Comparison of ENCODE assay signal across 15 cellular contexts in the genomic region with DNA sequence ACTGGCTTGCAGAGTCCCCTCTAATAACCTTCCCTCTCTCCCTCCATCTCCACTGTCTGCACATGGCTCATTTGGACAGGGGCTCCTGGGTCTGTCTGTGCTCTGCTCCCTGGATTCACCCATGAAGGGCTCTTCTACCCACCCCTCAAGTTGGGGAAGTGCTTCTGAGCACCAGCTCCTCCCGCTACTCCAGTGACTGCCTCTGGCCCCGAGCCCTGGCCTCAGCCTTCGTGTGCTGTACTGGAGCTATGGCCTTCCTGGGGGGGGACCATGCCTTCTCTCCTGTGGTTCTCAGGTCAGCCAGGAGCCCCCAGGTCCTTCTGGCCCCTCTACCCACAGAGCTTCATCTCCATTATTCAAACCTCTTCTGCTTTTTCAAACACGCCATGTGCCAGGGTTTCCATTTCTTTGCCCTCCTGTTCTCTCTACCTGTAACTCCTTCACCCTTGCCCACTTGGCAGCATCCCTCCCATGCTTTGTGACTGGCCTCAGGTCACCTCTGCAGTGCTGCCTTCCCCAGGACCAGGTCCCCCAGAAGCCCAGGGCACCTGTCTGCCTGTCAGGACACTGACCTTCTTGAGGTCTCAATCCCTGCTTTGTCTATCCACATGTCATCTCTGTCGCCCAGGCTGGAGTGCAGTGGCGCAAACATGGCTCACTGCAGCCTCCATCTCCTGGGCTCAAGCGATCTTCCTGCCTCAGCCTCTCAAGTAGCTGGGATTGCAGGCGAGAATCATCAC. TPM values are rescaled to one million over a fixed set of nuclear protein-coding genes. Genes with fewer than 3 reads are reported as not detected.
A peak's percentile ranks its signal among the peaks of the same experiment; 100 is the strongest.
DNase-seq lines count a peak whose midpoint lies in the region; ATAC-seq and TF ChIP-seq lines count a peak whose summit lies in the region.
"Had no signal": no experiment of that assay in that cellular context is flagged by ENCODE, and none has a peak within 500 bp of the region (broad histone marks: within the 10 kb centered on the region; RNA-seq: fewer than 3 reads in every experiment).

No MANE protein-coding gene starts in this region.

- peaks cover 0 to 41% (median 0%) of the 10 kb centered on the region in 11 experiments; a peak in 7 of 22 replicates for H3K36me3 ChIP-seq in BLaER1 treated with 17β-estradiol and CSF1 and Interleukin-3, amounts not matched to agents 10 nM and 100 nM
- H3K36me3 ChIP-seq in ascending aorta (no peaks in the 10 kb centered on the region), sigmoid colon (no peaks in the 10 kb centered on the region)

- H3K9ac ChIP-seq in BLaER1 treated with 17β-estradiol and CSF1 and Interleukin-3, amounts not matched to agents 10 nM and 100 nM, result peak overlapping the region in 3 of 11 experiments; percentile 5 to 20 (median 16); a peak in 5 of 22 replicates

- POLR2A ChIA-PET in T-cell (lab: Charles Lee), result no interaction called here

- TF ChIP-seq EP300 in sigmoid colon (IDR thresholded peaks at IDR 0.05), result no peak

- intact Hi-C loops in ascending aorta (cut with DNase I) (no loop called here), left ventricle myocardium superior (cut with micrococcal nuclease) (no loop called here), sigmoid colon (cut with DNase I) (no loop called here)

- DNase-seq in ascending aorta (ENCODE audit: low spot score in 2 of 2) (no peak), left ventricle myocardium superior (no peak), sigmoid colon (no peak), NCI-H1092 treated with DMSO at 0.1 percent for 48 hours (lab: John Stamatoyannopoulos, UW) (no peak), T-cell (no peak), putamen (ENCODE audit: low spot score) (no peak)
- DNase-seq: activated CD4-positive, alpha-beta T cell treated with anti-CD3 and anti-CD28 coated beads, Interleukin-2, amount 10 ng/mL, durations not matched to agents 24 days and 14 days; activated T-cell treated with anti-CD3 and anti-CD28 coated beads, Interleukin-2, amount 50 U/mL, for 72 hours; GOT3; NCI-H2029 treated with DMSO at 0.1 percent for 48 hours; stimulated activated naive CD4-positive, alpha-beta T cell; T-helper 17 cell had no signal

- no peaks in the 10 kb centered on the region for H3K27me3 ChIP-seq in BLaER1 treated with 17β-estradiol and CSF1 and Interleukin-3, amounts not matched to agents 10 nM and 100 nM
- H3K27me3 ChIP-seq in ascending aorta, result no peaks in the 10 kb centered on the region
- H3K27me3 ChIP-seq in sigmoid colon, result no peaks in the 10 kb centered on the region
- H3K27me3 ChIP-seq: foreskin keratinocyte had no signal

- H3K4me3 ChIP-seq in BLaER1 treated with 17β-estradiol and CSF1 and Interleukin-3, amounts not matched to agents 10 nM and 100 nM, result no peak overlapping the region
- H3K4me3 ChIP-seq in ascending aorta (no peak overlapping the region), sigmoid colon (no peak overlapping the region)

- H3K9me3 Mint-ChIP-seq in T-cell, result no peaks in the 10 kb centered on the region
- H3K9me3 Mint-ChIP-seq: activated CD4-positive, alpha-beta T cell treated with anti-CD3 and anti-CD28 coated beads, Interleukin-2, amount 10 ng/mL, durations not matched to agents 24 days and 14 days; activated T-cell treated with anti-CD3 and anti-CD28 coated beads, Interleukin-2, amount 50 U/mL, for 72 hours had no signal

- no peak overlapping the region for H3K4me3 Mint-ChIP-seq in T-cell
- H3K4me3 Mint-ChIP-seq: activated CD4-positive, alpha-beta T cell treated with anti-CD3 and anti-CD28 coated beads, Interleukin-2, amount 10 ng/mL, durations not matched to agents 24 days and 14 days; activated T-cell treated with anti-CD3 and anti-CD28 coated beads, Interleukin-2, amount 50 U/mL, for 72 hours; T-helper 17 cell had no signal

- TF ChIP-seq POLR2A in sigmoid colon (IDR thresholded peaks at IDR 0.05), result no peak

- H3K27me3 Mint-ChIP-seq in T-cell, result peaks cover 13 to 32% of the 10 kb centered on the region in 2 donors

- peaks cover 0 to 6% (median 0%) of the 10 kb centered on the region in 3 donors for H3K4me1 Mint-ChIP-seq in T-cell

- H4K20me1 ChIP-seq in BLaER1 treated with 17β-estradiol and CSF1 and Interleukin-3, amounts not matched to agents 10 nM and 100 nM, result peaks cover 5 to 100% (median 47%) of the 10 kb centered on the region in 11 experiments; a peak in 19 of 22 replicates

- WGBS in sigmoid colon, 2 donors, result 81 to 89% methylated on average over 8 of the region's 8 CpGs

- peak; percentile 21 for ATAC-seq in left ventricle myocardium superior
- ATAC-seq in T-cell (replicated peaks in 1 of 4), result no peak
- no peak for ATAC-seq in GM18858 (IDR thresholded peaks at IDR 0.05; ENCODE audit: unreplicated experiment)
- ATAC-seq: activated T-cell treated with anti-CD3 and anti-CD28 coated beads, Interleukin-2, amount 50 U/mL, for 72 hours; T-helper 17 cell had no signal

- H3K27ac ChIP-seq in BLaER1 treated with 17β-estradiol and CSF1 and Interleukin-3, amounts not matched to agents 10 nM and 100 nM, result peak overlapping the region in 3 of 11 experiments; percentile 9 to 31 (median 23); a peak in 4 of 22 replicates
- peak overlapping the region; percentile 63 to 71 for H3K27ac ChIP-seq in ascending aorta
- H3K27ac ChIP-seq in sigmoid colon, result peak overlapping the region; percentile 73 to 95 (median 81)
- H3K27ac ChIP-seq: foreskin keratinocyte had no signal

- no peaks in the 10 kb centered on the region for H3K9me3 ChIP-seq in BLaER1 treated with 17β-estradiol and CSF1 and Interleukin-3, amounts not matched to agents 10 nM and 100 nM (replicated peaks in 1 of 11)
- no peaks in the 10 kb centered on the region for H3K9me3 ChIP-seq in ascending aorta
- no peaks in the 10 kb centered on the region for H3K9me3 ChIP-seq in sigmoid colon

- H3K4me2 ChIP-seq in BLaER1 treated with 17β-estradiol and CSF1 and Interleukin-3, amounts not matched to agents 10 nM and 100 nM, result peak overlapping the region in 9 of 11 experiments; percentile 59 to 93 (median 86); a peak in 17 of 22 replicates

- peaks cover 36 to 93% (median 68%) of the 10 kb centered on the region in 10 experiments for H3K4me1 ChIP-seq in BLaER1 treated with 17β-estradiol and CSF1 and Interleukin-3, amounts not matched to agents 10 nM and 100 nM
- H3K4me1 ChIP-seq in ascending aorta (peaks cover 22 to 48% of the 10 kb centered on the region in 2 donors), sigmoid colon (peaks cover 0 to 75% (median 64%) of the 10 kb centered on the region in 4 donors)

- no peak overlapping the region for H3K27ac Mint-ChIP-seq in T-cell
- H3K27ac Mint-ChIP-seq: activated CD4-positive, alpha-beta T cell treated with anti-CD3 and anti-CD28 coated beads, Interleukin-2, amount 10 ng/mL, durations not matched to agents 24 days and 14 days; activated T-cell treated with anti-CD3 and anti-CD28 coated beads, Interleukin-2, amount 50 U/mL, for 72 hours; T-helper 17 cell had no signal

- H3K36me3 Mint-ChIP-seq in T-cell, result no peaks in the 10 kb centered on the region

- TF ChIP-seq CTCF in ascending aorta (IDR thresholded peaks at IDR 0.05), result no peak
- no peak for TF ChIP-seq CTCF in sigmoid colon (IDR thresholded peaks at IDR 0.05)

- CTCF ChIA-PET in T-cell (lab: Charles Lee), result no interaction called here

RNA-seq across cellular contexts. Expression of gene SH3PXD2B, which starts 9.5 kb away (rescaled TPM):
- total RNA-seq in ascending aorta (60.8 TPM), left ventricle myocardium superior (5.0 TPM), sigmoid colon (10 to 100 TPM; 19.3 to 45.7 (median 20.9) TPM), T-cell (under 1 TPM; 0.15 to 0.69 (median 0.38) TPM)
- polyA plus RNA-seq in sigmoid colon, result 1 to 10 TPM; 3.6 to 9.2 (median 3.9) TPM
